30 cellular contexts compared by ENCODE assay signal in the genomic region with DNA sequence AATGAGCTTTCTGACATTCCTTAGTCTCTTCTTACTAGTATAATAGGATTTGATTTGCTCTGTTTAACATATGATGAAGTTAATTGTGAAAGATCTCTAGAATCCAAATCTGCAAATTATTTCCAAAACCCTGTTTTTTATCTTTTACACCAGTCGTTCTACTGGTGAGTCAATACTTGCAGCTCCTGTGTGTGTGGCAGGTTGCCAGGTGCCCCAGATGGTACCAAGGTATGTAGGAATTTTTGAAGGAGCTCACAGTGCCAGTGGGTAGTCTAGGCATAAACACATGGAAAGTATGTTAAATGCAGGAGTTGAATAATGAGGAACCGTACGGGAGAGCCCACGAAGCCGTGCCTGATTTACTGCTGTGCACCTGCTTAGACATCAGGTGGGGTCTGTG.
DNase-seq lines count a peak whose midpoint lies in the region; ATAC-seq, FAIRE-seq and TF ChIP-seq lines count a peak whose summit lies in the region.
"Had no signal": no experiment of that assay in that cellular context is flagged by ENCODE, and none has a peak within 500 bp of the region (broad histone marks: within the 10 kb centered on the region; RNA-seq: fewer than 3 reads in every experiment).

No MANE protein-coding gene starts in this region.

- no peak overlapping the region for H3K4me2 ChIP-seq in mesenchymal stem cell (ENCODE audit: low read length, poor library complexity, severe bottlenecking)

- no peaks in the 10 kb centered on the region for H3K36me3 ChIP-seq in mesenchymal stem cell (ENCODE audit: control insufficient read depth in 1 of 2, insufficient read depth in 2 of 2, low read depth in 1 of 2, low read length in 2 of 2)
- H3K36me3 ChIP-seq: left ventricle myocardium inferior, neutrophil had no signal

- H2BK12ac ChIP-seq in mesenchymal stem cell (ENCODE audit: low read length in 2 of 2): no peak overlapping the region

- no peak overlapping the region for H2BK120ac ChIP-seq in mesenchymal stem cell (ENCODE audit: low read depth, low read length)

- no peak overlapping the region for H4K91ac ChIP-seq in mesenchymal stem cell (ENCODE audit: low read length)

- H3K23ac ChIP-seq in mesenchymal stem cell (ENCODE audit: low read length in 2 of 2): no peak overlapping the region

- no peak overlapping the region for H3K14ac ChIP-seq in mesenchymal stem cell (ENCODE audit: low read length in 2 of 2)

- no peak for TF ChIP-seq POLR2A in H54 (IDR thresholded peaks at IDR 0.05; ENCODE audit: low read depth, low read length)

- H3K4me3 ChIP-seq in retinal pigment epithelial cell (ENCODE audit: low read length) (no peak overlapping the region), mesenchymal stem cell (ENCODE audit: insufficient read depth in 1 of 2, low read depth in 1 of 2, low read length in 2 of 2) (no peak overlapping the region)
- H3K4me3 ChIP-seq: K562, left ventricle myocardium inferior, testis had no signal

- ATAC-seq in SK-N-SH treated with all-trans-retinoic acid at 6 μM for 48 hours: peak; percentile 64
- ATAC-seq in GM19455 (IDR thresholded peaks at IDR 0.05; ENCODE audit: unreplicated experiment): no peak
- no peak for ATAC-seq in HG02852 (IDR thresholded peaks at IDR 0.05; ENCODE audit: unreplicated experiment)
- ATAC-seq: activated CD4-positive, CD25-positive, alpha-beta regulatory T cell treated with anti-CD3 and anti-CD28 coated beads, Interleukin-2, amount 50 U/mL, for 24 hours; activated T-helper 17 cell treated with anti-CD3 and anti-CD28 coated beads, Interleukin-2, amount 50 U/mL, for 72 hours; K562 had no signal

- H3K79me1 ChIP-seq in mesenchymal stem cell (replicated peaks; ENCODE audit: low read length, poor library complexity, severe bottlenecking): peaks cover 14% of the 10 kb centered on the region

- peaks cover 10% of the 10 kb centered on the region for H3K4me1 ChIP-seq in mesenchymal stem cell (ENCODE audit: control insufficient read depth, insufficient read depth, low read depth, low read length)
- H3K4me1 ChIP-seq: left ventricle myocardium inferior, testis had no signal

- H2AK5ac ChIP-seq in mesenchymal stem cell (ENCODE audit: low read length, severe bottlenecking): no peak overlapping the region

- H3K27me3 ChIP-seq in mesenchymal stem cell (ENCODE audit: control insufficient read depth in 1 of 2, insufficient read depth in 1 of 2, low read length in 2 of 2): no peaks in the 10 kb centered on the region
- H3K27me3 ChIP-seq: neutrophil, testis had no signal

- H3K9me3 ChIP-seq in mesenchymal stem cell (ENCODE audit: control insufficient read depth, low read length): no peaks in the 10 kb centered on the region
- H3K9me3 ChIP-seq: left ventricle myocardium inferior, neutrophil, testis had no signal

- H3K4ac ChIP-seq in mesenchymal stem cell (ENCODE audit: low read depth in 1 of 2, low read length in 2 of 2): no peak overlapping the region

- no peak for TF ChIP-seq CTCF in retinal pigment epithelial cell (conservative IDR thresholded peaks at IDR 0.05; ENCODE audit: low read depth, low read length)

- H3K27ac ChIP-seq in mesenchymal stem cell (ENCODE audit: low read length, poor library complexity, severe bottlenecking): no peak overlapping the region
- H3K27ac ChIP-seq: left ventricle myocardium inferior, neutrophil, testis had no signal

- H3K18ac ChIP-seq in mesenchymal stem cell (ENCODE audit: low read depth in 1 of 2, low read length in 2 of 2): no peak overlapping the region

- H3K9ac ChIP-seq in mesenchymal stem cell (ENCODE audit: low read length): no peak overlapping the region

- WGBS in mesenchymal stem cell: over 99% methylated on average over 5 of the region's 5 CpGs

- FAIRE-seq in H54 (lab: Jason Lieb, UNC): peak; percentile 6
- FAIRE-seq: endometrium, frontal cortex, G401.6, K562, urothelium cell line had no signal

- H2BK5ac ChIP-seq in mesenchymal stem cell (ENCODE audit: low read depth, low read length, poor library complexity, severe bottlenecking): no peak overlapping the region

- DNase-seq in H54 (ENCODE audit: insufficient read length, low spot score) (no peak), NCI-H2171 (lab: John Stamatoyannopoulos, UW) (peak; percentile 47), retinal pigment epithelial cell (ENCODE audit: low read depth) (peak; percentile 48), mesenchymal stem cell (no peak)
- DNase-seq: activated CD4-positive, alpha-beta T cell treated with anti-CD3 and anti-CD28 coated beads, Interleukin-2, amount 50 U/mL, for 48 hours; activated CD8-positive, alpha-beta memory T cell treated with anti-CD3 and anti-CD28 coated beads, Interleukin-2, amount 50 U/mL, for 4 hours; AML-193; aorta; CD4-positive, alpha-beta memory T cell; H7; left ventricle myocardium inferior; MM.1S; naive B cell; NCI-H1417 treated with DMSO at 0.1 percent for 48 hours; NCI-H2107; NCI-H526 treated with DMSO at 0.1 percent for 48 hours; RPMI8226; stimulated activated naive CD4-positive, alpha-beta T cell treated with Interleukin-2 at 50 U/mL for 16 hours; testis had no signal

- H4K8ac ChIP-seq in mesenchymal stem cell (ENCODE audit: low read length): no peak overlapping the region

- no peak overlapping the region for H2BK15ac ChIP-seq in mesenchymal stem cell (ENCODE audit: low read depth, poor library complexity, severe bottlenecking)

- no peak overlapping the region for H2AFZ ChIP-seq in mesenchymal stem cell (ENCODE audit: low read depth, low read length)

TF ChIP-seq in SK-N-SH treated with all-trans-retinoic acid at 6 μM for 48 hours, 23 proteins besides CTCF, POLR2A, EP300 and RAD21:
- TF ChIP-seq ISL1 (CRISPR knock-in tag; IDR thresholded peaks at IDR 0.05): peak; percentile 51
- TF ChIP-seq GLIS3 (CRISPR knock-in tag; IDR thresholded peaks at IDR 0.05): no peak
TF ChIP-seq in SK-N-SH treated with all-trans-retinoic acid at 6 μM for 48 hours: peak in this region for 1.

Comparison
In these comparisons a context has a peak if more than half of its experiments do, and no peak if none do; other contexts are left out.
1. DNase-seq: peak in NCI-H2171 (single experiment) and retinal pigment epithelial cell (single experiment); none in H54 (single experiment) and mesenchymal stem cell (single experiment).